Comparison of ENCODE assay signal across 27 cellular contexts in the genomic region with DNA sequence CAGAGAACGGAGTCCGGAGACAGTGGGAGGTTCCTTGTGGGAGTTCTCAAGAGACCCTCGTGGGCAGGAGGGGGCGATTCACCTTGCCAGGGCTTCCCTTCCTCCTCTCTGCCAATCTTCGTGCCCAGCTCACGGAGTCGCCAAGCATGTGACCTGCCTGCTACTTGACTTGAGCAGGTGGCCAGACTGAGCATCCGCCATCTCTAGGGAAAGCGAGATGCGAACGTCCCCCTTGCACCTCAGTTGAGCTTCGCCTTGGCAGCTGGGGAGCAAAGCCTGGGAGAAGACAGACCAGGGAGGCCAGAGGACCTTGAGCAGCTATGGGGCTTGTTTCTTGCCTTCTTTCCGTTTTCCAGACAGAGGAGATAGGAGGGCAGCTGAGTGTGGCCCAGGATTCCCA.
"Had no signal": no experiment of that assay in that cellular context is flagged by ENCODE, and none has a peak within 500 bp of the region (broad histone marks: within the 10 kb centered on the region; RNA-seq: fewer than 3 reads in every experiment).

No MANE protein-coding gene starts in this region.

- H3K4me1 ChIP-seq: heart left ventricle, left ventricle myocardium inferior, right atrium auricular region, right lobe of liver, tibial nerve, uterus had no signal

- ATAC-seq: heart left ventricle; mucosa of descending colon; naive thymus-derived CD8-positive, alpha-beta T cell; stimulated activated memory B cell treated with anti-CD40 and anti-IgM and Interleukin-4, amounts not matched to agents 10 μg/mL and 1 μg/mL and 100 μg/mL, for 72 hours; stimulated activated naive CD8-positive, alpha-beta T cell treated with anti-CD3 and anti-CD28 coated beads, Interleukin-15, amount 100 ng/mL, for 72 hours had no signal

- H3K4me3 ChIP-seq: heart left ventricle, left ventricle myocardium inferior, lung, mucosa of descending colon, ovary, right atrium auricular region, right lobe of liver, smooth muscle cell, tibial nerve, uterus had no signal

- H3K4me3 Mint-ChIP-seq: immature natural killer cell; naive thymus-derived CD8-positive, alpha-beta T cell; neural crest cell; stimulated activated memory B cell treated with anti-CD40 and anti-IgM and Interleukin-4, amounts not matched to agents 10 μg/mL and 1 μg/mL and 100 μg/mL, for 72 hours; stimulated activated naive CD8-positive, alpha-beta T cell treated with anti-CD3 and anti-CD28 coated beads, Interleukin-15, amount 100 ng/mL, for 72 hours; type B pancreatic cell had no signal

- H3K27ac Mint-ChIP-seq: immature natural killer cell; naive thymus-derived CD8-positive, alpha-beta T cell; progenitor cell of endocrine pancreas; stimulated activated memory B cell treated with anti-CD40 and anti-IgM and Interleukin-4, amounts not matched to agents 10 μg/mL and 1 μg/mL and 100 μg/mL, for 72 hours; stimulated activated naive CD8-positive, alpha-beta T cell treated with anti-CD3 and anti-CD28 coated beads, Interleukin-15, amount 100 ng/mL, for 72 hours; type B pancreatic cell had no signal

- H3K4me2 ChIP-seq: smooth muscle cell had no signal

- H3K9me3 ChIP-seq: heart left ventricle, left ventricle myocardium inferior, mucosa of descending colon, neutrophil, ovary, right atrium auricular region, right lobe of liver, tibial nerve, uterus had no signal

- H3K4me1 Mint-ChIP-seq: naive thymus-derived CD8-positive, alpha-beta T cell; stimulated activated memory B cell treated with anti-CD40 and anti-IgM and Interleukin-4, amounts not matched to agents 10 μg/mL and 1 μg/mL and 100 μg/mL, for 72 hours; stimulated activated naive CD8-positive, alpha-beta T cell treated with anti-CD3 and anti-CD28 coated beads, Interleukin-15, amount 100 ng/mL, for 72 hours had no signal

- H3K27me3 ChIP-seq: ovary, right atrium auricular region, right lobe of liver, tibial nerve, uterus had no signal

- H3K27ac ChIP-seq: heart left ventricle, left ventricle myocardium inferior, neutrophil, ovary, right atrium auricular region, right lobe of liver, tibial nerve, uterus had no signal

- H3K36me3 ChIP-seq: heart left ventricle, left ventricle myocardium inferior, neutrophil, ovary, right atrium auricular region, right lobe of liver, tibial nerve, uterus had no signal

- FAIRE-seq: islet of Langerhans had no signal

- DNase-seq: immature natural killer cell; left ventricle myocardium inferior; midbrain; mucosa of descending colon; naive thymus-derived CD8-positive, alpha-beta T cell; occipital lobe; ovary; right lobe of liver; stimulated activated CD4-positive, alpha-beta T cell treated with anti-CD3 and anti-CD28 coated beads, Interleukin-1b, Interleukin-23, amount 100 ng/mL, for 48 hours; stimulated activated CD4-positive, alpha-beta T cell treated with anti-CD3 and anti-CD28 coated beads, Interleukin-2, amount 100 ng/mL, for 48 hours; stimulated activated CD4-positive, alpha-beta T cell treated with anti-CD3 and anti-CD28 coated beads, Interleukin-4, amount 100 ng/mL, for 4 hours; stimulated activated CD8-positive, alpha-beta memory T cell treated with anti-CD3 and anti-CD28 coated beads, Interleukin-4, amount 100 ng/mL, for 48 hours; stimulated activated naive CD4-positive, alpha-beta T cell treated with Interleukin-2 at 50 U/mL for 16 hours; stimulated activated naive CD8-positive, alpha-beta T cell treated with anti-CD3 and anti-CD28 coated beads, Interleukin-15, amount 100 ng/mL, for 72 hours; substantia nigra; uterus had no signal

- H3K36me3 Mint-ChIP-seq: immature natural killer cell; naive thymus-derived CD8-positive, alpha-beta T cell; stimulated activated memory B cell treated with anti-CD40 and anti-IgM and Interleukin-4, amounts not matched to agents 10 μg/mL and 1 μg/mL and 100 μg/mL, for 72 hours; type B pancreatic cell had no signal

- H3K9me3 Mint-ChIP-seq: immature natural killer cell; naive thymus-derived CD8-positive, alpha-beta T cell; neural crest cell; stimulated activated memory B cell treated with anti-CD40 and anti-IgM and Interleukin-4, amounts not matched to agents 10 μg/mL and 1 μg/mL and 100 μg/mL, for 72 hours; stimulated activated naive CD8-positive, alpha-beta T cell treated with anti-CD3 and anti-CD28 coated beads, Interleukin-15, amount 100 ng/mL, for 72 hours; type B pancreatic cell had no signal
